8 cellular contexts compared by ENCODE assay signal in the genomic region with DNA sequence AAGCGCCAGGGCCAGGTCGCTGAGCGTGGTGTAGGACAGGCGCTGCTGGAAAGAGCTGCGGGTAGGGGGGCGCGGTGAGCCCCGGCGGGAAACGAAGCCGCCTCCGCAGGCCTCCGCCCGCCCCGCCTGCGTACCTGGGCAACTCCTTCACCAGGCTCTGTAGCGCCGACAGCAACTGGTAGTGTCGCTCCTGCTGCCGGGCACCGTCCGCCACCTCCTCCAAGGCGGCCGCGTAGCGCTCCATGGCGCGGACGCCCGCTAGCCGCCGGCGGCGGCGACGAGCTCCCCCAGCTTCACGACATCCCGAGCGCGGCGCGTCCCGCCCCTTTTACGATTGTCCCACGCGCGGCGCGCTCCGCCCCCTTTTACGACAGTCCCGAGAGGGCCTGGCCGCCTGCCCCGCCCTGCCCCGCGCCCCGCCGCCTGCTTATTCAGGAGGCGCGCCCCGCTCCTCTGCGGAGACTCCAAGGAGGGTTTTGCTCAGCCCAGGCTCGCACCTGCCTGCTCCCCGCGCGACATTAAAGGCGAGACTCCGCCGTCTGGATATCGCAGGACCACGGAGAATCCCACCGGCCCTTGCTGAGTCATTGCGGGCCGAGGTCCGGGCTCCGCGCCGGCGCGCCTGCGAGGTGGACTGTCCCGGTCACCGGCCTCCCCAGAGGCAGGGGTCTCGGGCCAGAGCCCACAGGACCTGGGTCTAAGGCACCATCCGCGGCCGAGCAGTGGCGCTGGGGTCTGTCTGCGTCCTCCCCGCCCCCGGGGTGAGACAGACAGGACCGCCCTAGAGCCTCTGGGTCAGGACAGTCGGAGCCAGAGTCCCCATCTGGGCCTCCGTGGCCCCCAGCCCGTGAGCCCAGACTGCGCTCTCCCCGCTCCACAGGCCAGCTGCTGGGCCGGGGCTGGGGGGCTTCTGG. TPM values are rescaled to one million over a fixed set of nuclear protein-coding genes. Genes with fewer than 3 reads are reported as not detected.
DNase-seq lines count a peak whose midpoint lies in the region; ATAC-seq, FAIRE-seq and TF ChIP-seq lines count a peak whose summit lies in the region.

A gene (minus strand): TSS at position 316 of the 914 bp plus-strand sequence. CDS start 72 bp downstream, at position 244.

- intact Hi-C loops in mammary epithelial cell (cut with micrococcal nuclease), result no loop called here

- no peaks in the 10 kb centered on the region for H3K36me3 Mint-ChIP-seq in WTC11

- no peaks in the 10 kb centered on the region for H3K9me3 Mint-ChIP-seq in WTC11

- no peaks in the 10 kb centered on the region for H3K27me3 Mint-ChIP-seq in WTC11 (ENCODE audit: low read depth)

- H3K27ac Mint-ChIP-seq in WTC11, result peak within 1 kb of the TSS; percentile 73

- CTCF ChIA-PET in WTC11 (lab: Charles Lee) (interaction anchor here (0.6 to 2.0 kb wide), 26 partner anchors 14 to 358 kb away, joined by 3 to 23 read pairs (median 4); a partner anchor contains a TSS), mammary epithelial cell (lab: Charles Lee; ENCODE audit: low non-redundant PET) (interaction anchor here (0.9 kb wide), 1 partner anchor 502 kb away, joined by 4 read pairs; no protein-coding TSS in a partner anchor)

- peak within 1 kb of the TSS; percentile 74 for H3K9ac ChIP-seq in mammary epithelial cell (ENCODE audit: insufficient read depth, low read length)

- peak within 1 kb of the TSS; percentile 99 for H3K4me2 ChIP-seq in mammary epithelial cell (ENCODE audit: insufficient read depth, low read depth, low read length)

- no peak for TF ChIP-seq CTCF in WTC11 (IDR thresholded peaks at IDR 0.05)
- TF ChIP-seq CTCF in mammary epithelial cell (conservative IDR thresholded peaks at IDR 0.05 in 1 of 2, IDR thresholded peaks at IDR 0.05 in 1 of 2; ENCODE audit: extremely low read depth in 1 of 2, insufficient read depth in 1 of 2, low read depth in 1 of 2, low read length in 2 of 2), result no peak

- peak within 1 kb of the TSS; percentile 96 for H2AFZ ChIP-seq in mammary epithelial cell (ENCODE audit: low read depth, low read length)

- H3K9me3 ChIP-seq in mammary epithelial cell (replicated peaks; ENCODE audit: insufficient read depth, low read length) (no peaks in the 10 kb centered on the region), small intestine (ENCODE audit: control insufficient read depth, low read depth) (no peaks in the 10 kb centered on the region)

- H3K4me3 ChIP-seq in mammary epithelial cell (replicated peaks in 1 of 3; ENCODE audit: insufficient read depth in 1 of 3, low read depth in 2 of 3, low read length in 3 of 3) (peak within 1 kb of the TSS; percentile 88 to 92 (median 91)), small intestine (ENCODE audit: low read depth in 1 of 2, low read length in 2 of 2) (peak within 1 kb of the TSS; percentile 85 to 92)

- no peak for FAIRE-seq in small intestine (lab: Jason Lieb, UNC)

- ATAC-seq in HG02981 (IDR thresholded peaks at IDR 0.05; ENCODE audit: unreplicated experiment) (peak; percentile 53), WTC11 (peak; percentile 70)

- DNase-seq in SIG-M5 treated with dmso at 0.1 percent for 504 hours (lab: John Stamatoyannopoulos, UW; ENCODE audit: unreplicated experiment), result peak; percentile 87
- no peak for DNase-seq in SIG-M5 (lab: John Stamatoyannopoulos, UW)
- DNase-seq in NCI-H2171 (lab: John Stamatoyannopoulos, UW), result peak; percentile 97
- peak; percentile 97 for DNase-seq in WTC11 (ENCODE audit: low spot score)
- DNase-seq in mammary epithelial cell, result peak; percentile 94
- DNase-seq in iPS-NIHi11 (ENCODE audit: low spot score), result peak; percentile 99
- peak; percentile 95 for DNase-seq in small intestine

- H3K36me3 ChIP-seq in mammary epithelial cell (ENCODE audit: insufficient read depth, low read length) (no peaks in the 10 kb centered on the region), small intestine (ENCODE audit: control insufficient read depth in 2 of 2, insufficient read depth in 2 of 2, low read length in 2 of 2) (no peaks in the 10 kb centered on the region)

- H3K79me2 ChIP-seq in mammary epithelial cell (ENCODE audit: insufficient read depth, low read length), result peaks cover 18% of the 10 kb centered on the region

- H3K4me3 Mint-ChIP-seq in WTC11, result peak within 1 kb of the TSS; percentile 91

- no peaks in the 10 kb centered on the region for H3K27me3 ChIP-seq in mammary epithelial cell (ENCODE audit: insufficient read depth, low read length)
- no peaks in the 10 kb centered on the region for H3K27me3 ChIP-seq in small intestine (ENCODE audit: control insufficient read depth in 2 of 2, insufficient read depth in 2 of 2, low read length in 2 of 2)

- H3K27ac ChIP-seq in mammary epithelial cell (ENCODE audit: insufficient read depth, low read depth, low read length) (peak within 1 kb of the TSS; percentile 60), small intestine (ENCODE audit: low read depth in 1 of 2, low read length in 1 of 2) (peak within 1 kb of the TSS; percentile 27 to 88)

- no peaks in the 10 kb centered on the region for H4K20me1 ChIP-seq in mammary epithelial cell (ENCODE audit: insufficient read depth, low read length)

- in situ Hi-C loops in mammary epithelial cell (cut with MboI; ENCODE audit: low sequenced_read_pairs in 2 of 2), result no loop called here

- peaks cover 13% of the 10 kb centered on the region for H3K4me1 ChIP-seq in mammary epithelial cell (ENCODE audit: insufficient read depth, low read length)
- H3K4me1 ChIP-seq in small intestine (ENCODE audit: control insufficient read depth in 2 of 2, insufficient read depth in 1 of 2, low read depth in 1 of 2, low read length in 1 of 2), result peaks cover 0 to 3% of the 10 kb centered on the region in 2 donors

- POLR2A ChIA-PET in WTC11 (lab: Charles Lee), result interaction anchor here (0.8 kb wide), 1 partner anchor 74 kb away, joined by 3 read pairs; a partner anchor contains a TSS

- 1% methylated on average over 16 of the region's 98 CpGs for WGBS in mammary epithelial cell (ENCODE audit: low coverage, missing lambda C conversion rate)
- 1% methylated on average over 89 to 98 of the region's 98 CpGs for WGBS in small intestine, 3 donors

- H3K4me1 Mint-ChIP-seq in WTC11, result peaks cover 37% of the 10 kb centered on the region

- TSS peak; percentile 57 for BruUV-seq in mammary epithelial cell (replicated peaks; lab: Mats Ljungman, UMichigan)

- dilution Hi-C loops in mammary epithelial cell (cut with HindIII; ENCODE audit: low sequenced_read_pairs), result no loop called here

TF ChIP-seq in WTC11, 78 proteins besides CTCF, POLR2A, EP300 and RAD21:
- TF ChIP-seq KAT7 (CRISPR knock-in tag; IDR thresholded peaks at IDR 0.05; ENCODE audit: borderline replicate concordance) (0 out of 2 replicates have a peak, but pooled peaks have one; percentile 41), SP1 (CRISPR knock-in tag; conservative IDR thresholded peaks at IDR 0.05) (peak; percentile 98), FOXK1 (CRISPR knock-in tag; IDR thresholded peaks at IDR 0.05) (peak; percentile 16; the same call in 1 of the 2 replicates), RELA (CRISPR knock-in tag; IDR thresholded peaks at IDR 0.05; ENCODE audit: borderline replicate concordance) (peak; percentile 83; the same call in 1 of the 2 replicates), TEAD1 (CRISPR knock-in tag; IDR thresholded peaks at IDR 0.05) (0 out of 2 replicates have a peak, but pooled peaks have one; percentile 15), ELF4 (CRISPR knock-in tag; IDR thresholded peaks at IDR 0.05; ENCODE audit: low read depth) (no peak), NFE2L1 (CRISPR knock-in tag; IDR thresholded peaks at IDR 0.05) (peak; percentile 62; the same call in 1 of the 2 replicates), ZBTB21 (CRISPR knock-in tag; IDR thresholded peaks at IDR 0.05; ENCODE audit: borderline replicate concordance) (no peak)
- TF ChIP-seq, protein P1, sequence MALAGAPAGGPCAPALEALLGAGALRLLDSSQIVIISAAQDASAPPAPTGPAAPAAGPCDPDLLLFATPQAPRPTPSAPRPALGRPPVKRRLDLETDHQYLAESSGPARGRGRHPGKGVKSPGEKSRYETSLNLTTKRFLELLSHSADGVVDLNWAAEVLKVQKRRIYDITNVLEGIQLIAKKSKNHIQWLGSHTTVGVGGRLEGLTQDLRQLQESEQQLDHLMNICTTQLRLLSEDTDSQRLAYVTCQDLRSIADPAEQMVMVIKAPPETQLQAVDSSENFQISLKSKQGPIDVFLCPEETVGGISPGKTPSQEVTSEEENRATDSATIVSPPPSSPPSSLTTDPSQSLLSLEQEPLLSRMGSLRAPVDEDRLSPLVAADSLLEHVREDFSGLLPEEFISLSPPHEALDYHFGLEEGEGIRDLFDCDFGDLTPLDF (CRISPR knock-in tag; IDR thresholded peaks at IDR 0.05), result 0 out of 2 replicates have a peak, but pooled peaks have one; percentile 39
- TF ChIP-seq, protein P2, sequence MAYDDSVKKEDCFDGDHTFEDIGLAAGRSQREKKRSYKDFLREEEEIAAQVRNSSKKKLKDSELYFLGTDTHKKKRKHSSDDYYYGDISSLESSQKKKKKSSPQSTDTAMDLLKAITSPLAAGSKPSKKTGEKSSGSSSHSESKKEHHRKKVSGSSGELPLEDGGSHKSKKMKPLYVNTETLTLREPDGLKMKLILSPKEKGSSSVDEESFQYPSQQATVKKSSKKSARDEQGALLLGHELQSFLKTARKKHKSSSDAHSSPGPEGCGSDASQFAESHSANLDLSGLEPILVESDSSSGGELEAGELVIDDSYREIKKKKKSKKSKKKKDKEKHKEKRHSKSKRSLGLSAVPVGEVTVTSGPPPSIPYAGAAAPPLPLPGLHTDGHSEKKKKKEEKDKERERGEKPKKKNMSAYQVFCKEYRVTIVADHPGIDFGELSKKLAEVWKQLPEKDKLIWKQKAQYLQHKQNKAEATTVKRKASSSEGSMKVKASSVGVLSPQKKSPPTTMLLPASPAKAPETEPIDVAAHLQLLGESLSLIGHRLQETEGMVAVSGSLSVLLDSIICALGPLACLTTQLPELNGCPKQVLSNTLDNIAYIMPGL (CRISPR knock-in tag; IDR thresholded peaks at IDR 0.05), result peak; percentile 74
- TF ChIP-seq, protein P3, sequence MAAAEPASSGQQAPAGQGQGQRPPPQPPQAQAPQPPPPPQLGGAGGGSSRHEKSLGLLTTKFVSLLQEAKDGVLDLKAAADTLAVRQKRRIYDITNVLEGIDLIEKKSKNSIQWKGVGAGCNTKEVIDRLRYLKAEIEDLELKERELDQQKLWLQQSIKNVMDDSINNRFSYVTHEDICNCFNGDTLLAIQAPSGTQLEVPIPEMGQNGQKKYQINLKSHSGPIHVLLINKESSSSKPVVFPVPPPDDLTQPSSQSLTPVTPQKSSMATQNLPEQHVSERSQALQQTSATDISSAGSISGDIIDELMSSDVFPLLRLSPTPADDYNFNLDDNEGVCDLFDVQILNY (CRISPR knock-in tag; IDR thresholded peaks at IDR 0.05), result 0 out of 2 replicates have a peak, but pooled peaks have one; percentile 34

RNA-seq across cellular contexts. Expression of the gene that starts here (rescaled TPM):
- total RNA-seq in WTC11 (2021) (61.9 to 68.5 TPM (median 63.6 TPM) in 3 replicates), mammary epithelial cell (10 to 100 TPM; 28.7 to 40.8 TPM)
- polyA plus RNA-seq in mammary epithelial cell (40.6 TPM), small intestine (10 to 100 TPM; 47.2 to 80.1 (median 58.1) TPM)
- polyA minus RNA-seq in mammary epithelial cell, result 6.7 TPM
